2 cellular contexts compared by ENCODE assay signal in genomic region chr2:127811922-127812321, GRCh38.
A peak's percentile ranks its signal among the peaks of the same experiment; 100 is the strongest.
TF ChIP-seq lines count a peak whose summit lies in the region.

No MANE protein-coding gene starts in this region.

TF ChIP-seq in HepG2, 621 proteins besides CTCF, POLR2A, EP300 and RAD21:
- TF ChIP-seq ELF4 (CRISPR knock-in tag; IDR thresholded peaks at IDR 0.05; ENCODE audit: borderline replicate concordance) (0 out of 2 replicates have a peak, but pooled peaks have one; percentile 8), ZBTB38 (CRISPR knock-in tag; IDR thresholded peaks at IDR 0.05) (peak; percentile 86), GMEB2 (CRISPR knock-in tag; IDR thresholded peaks at IDR 0.05; ENCODE audit: low read depth) (no peak), ZNF883 (CRISPR knock-in tag; IDR thresholded peaks at IDR 0.05; ENCODE audit: not compliant biosample characterization) (no peak), ZC3H13 (CRISPR knock-in tag; IDR thresholded peaks at IDR 0.05) (0 out of 2 replicates have a peak, but pooled peaks have one; percentile 56)

TF ChIP-seq in HEK293T, 16 proteins besides CTCF, POLR2A, EP300 and RAD21:
- TF ChIP-seq FOXM1 (IDR thresholded peaks at IDR 0.05; ENCODE audit: borderline replicate concordance) (no peak), L3MBTL2 (conservative IDR thresholded peaks at IDR 0.05) (no peak), SUZ12 (IDR thresholded peaks at IDR 0.05) (no peak), ELF4 (IDR thresholded peaks at IDR 0.05) (no peak), PKNOX1 (IDR thresholded peaks at IDR 0.05) (no peak), TARDBP (IDR thresholded peaks at IDR 0.05) (no peak)
